In the genomic region with DNA sequence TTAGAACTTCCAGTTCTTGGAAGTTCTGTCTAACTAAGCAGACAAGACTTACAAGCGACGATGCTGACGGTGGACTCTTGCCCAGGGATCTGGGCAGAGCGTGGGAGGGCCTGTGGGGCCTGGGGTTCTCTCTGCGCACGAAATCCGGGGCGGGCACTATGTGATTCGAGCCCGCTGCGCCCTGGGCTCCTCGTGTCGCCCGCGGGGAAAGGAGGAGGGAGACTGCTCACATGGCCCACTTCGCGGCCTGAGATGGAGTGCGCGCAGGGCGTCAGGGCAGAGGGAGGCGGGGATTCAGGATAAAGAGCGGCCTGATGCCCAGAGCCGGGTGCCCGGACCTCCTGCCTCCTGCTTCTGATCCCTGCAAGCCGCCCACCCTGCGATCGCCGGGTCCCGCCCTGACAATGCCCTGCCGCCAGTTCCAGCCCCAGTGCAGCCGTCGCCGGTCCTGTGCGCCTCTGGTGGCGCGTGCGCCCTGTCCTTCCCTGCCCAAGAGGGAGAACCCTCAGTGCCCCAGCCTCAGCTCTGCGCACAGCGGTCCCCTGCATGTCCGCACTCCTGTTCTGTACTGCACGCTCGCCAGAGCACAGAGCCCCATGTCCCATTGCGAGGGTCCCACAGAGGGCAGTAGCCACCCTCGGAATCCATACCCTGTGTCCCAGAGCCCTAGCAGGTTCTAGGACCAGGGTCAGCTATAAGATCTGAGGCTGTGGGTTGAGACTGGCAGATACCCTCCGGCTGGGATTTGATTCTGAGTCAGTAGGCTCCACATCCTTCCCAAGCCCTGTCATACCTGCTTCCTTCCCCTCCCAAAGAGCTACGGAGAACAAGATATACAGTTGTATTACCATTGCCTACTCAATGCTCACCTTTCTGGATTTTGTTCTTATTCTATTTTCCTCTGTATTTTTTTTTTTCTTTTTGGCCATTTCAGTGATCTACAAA, we compare ENCODE assay signal across 8 cellular contexts.
A peak's percentile ranks its signal among the peaks of the same experiment; 100 is the strongest.
DNase-seq lines count a peak whose midpoint lies in the region; ATAC-seq, FAIRE-seq and TF ChIP-seq lines count a peak whose summit lies in the region.

No MANE protein-coding gene starts in this region.

- TF ChIP-seq RAD21 in H1 (IDR thresholded peaks at IDR 0.05 in 1 of 2, conservative IDR thresholded peaks at IDR 0.05 in 1 of 2; ENCODE audit: low read depth in 2 of 2, low read length in 2 of 2): peak; percentile 54 to 65

- H3K27ac Mint-ChIP-seq in T-helper 17 cell (no peak overlapping the region), natural killer cell (no peak overlapping the region)

- TF ChIP-seq CTCF in H1 (IDR thresholded peaks at IDR 0.05; ENCODE audit: control extremely low read depth in 1 of 3, insufficient read depth in 1 of 3, low read depth in 1 of 3, low read length in 3 of 3) (peak; percentile 25 to 59 (median 44); a peak in 3 of 4 replicates), natural killer cell (IDR thresholded peaks at IDR 0.05) (no peak), GM10248 (IDR thresholded peaks at IDR 0.05; ENCODE audit: control extremely low read depth, extremely low read depth, low read depth, missing control alignments) (no peak)

- POLR2A ChIA-PET in H1 (lab: Charles Lee; ENCODE audit: partially characterized antibody): interaction anchor here (0.8 kb wide), 1 partner anchor 100 kb away, joined by 3 read pairs; the partner anchor contains the start of gene TMEM106B
- POLR2A ChIA-PET in GM10248 (lab: Yijun Ruan, JAX): no interaction called here

- FAIRE-seq in H1 (lab: Jason Lieb, UNC): no peak

- no peak overlapping the region; the same call in 1 of the 2 replicates for H3K18ac ChIP-seq in H1 (ENCODE audit: extremely low read depth, low read length)

- H4K5ac ChIP-seq in H1 (ENCODE audit: insufficient read length, low read depth, low read length): no peak overlapping the region

- H2BK5ac ChIP-seq in H1 (ENCODE audit: low read depth, low read length): no peak overlapping the region

- peak overlapping the region; percentile 39 for H4K8ac ChIP-seq in H1 (ENCODE audit: extremely low read depth, insufficient read depth, low read length)

- no peak overlapping the region for H3K23ac ChIP-seq in H1 (ENCODE audit: insufficient read length)

- no peaks in the 10 kb centered on the region for H3K9me3 Mint-ChIP-seq in natural killer cell

- WGBS in H1 (ENCODE audit: extremely low coverage in 1 of 2, insufficient coverage in 1 of 2, insufficient read length in 1 of 2, insufficient replicate concordance in 2 of 2, low coverage in 1 of 2, low lambda C conversion rate in 2 of 2, missing lambda C conversion rate in 1 of 2), 2 experiments: 8% methylated on average over 45 of the region's 46 CpGs; no CpG with 5 or more reads in 1 of the 2 experiments

- H3K27me3 ChIP-seq in H1 (replicated peaks in 1 of 4; ENCODE audit: control insufficient read depth in 3 of 4, extremely low read depth in 1 of 4, insufficient read depth in 3 of 4, low read length in 3 of 4): peaks cover 0 to 16% (median 6%) of the 10 kb centered on the region in 4 experiments; a peak in 5 of 7 replicates

- H3K36me3 ChIP-seq in H1 (ENCODE audit: control insufficient read depth in 2 of 4, insufficient read depth in 4 of 4, low read length in 3 of 4): no peaks in the 10 kb centered on the region

- peak overlapping the region in 3 of 4 experiments; percentile 36 to 63 (median 46); a peak in 5 of 7 replicates for H3K9ac ChIP-seq in H1 (replicated peaks in 1 of 4; ENCODE audit: extremely low read depth in 1 of 4, low read depth in 3 of 4, low read length in 3 of 4)

- peak overlapping the region; percentile 30 to 57 (median 40) for H3K4me3 ChIP-seq in H1 (ENCODE audit: extremely low read depth in 1 of 4, insufficient read depth in 2 of 4, low read depth in 3 of 4, low read length in 4 of 4)

- no peak overlapping the region for H3K14ac ChIP-seq in H1 (ENCODE audit: insufficient read length)

- peak; percentile 77 for ATAC-seq in T-helper 17 cell
- ATAC-seq in natural killer cell: peak in 2 of 3 donors; percentile 18 to 44
- ATAC-seq in HG02610 (IDR thresholded peaks at IDR 0.05; ENCODE audit: unreplicated experiment): no peak
- ATAC-seq in HG02571 (IDR thresholded peaks at IDR 0.05; ENCODE audit: unreplicated experiment): no peak
- no peak for ATAC-seq in HG03571 (IDR thresholded peaks at IDR 0.05; ENCODE audit: unreplicated experiment)

- H3K79me2 ChIP-seq in H1 (ENCODE audit: control insufficient read depth in 1 of 2, insufficient read depth in 2 of 2, low read length in 2 of 2): no peaks in the 10 kb centered on the region

- no peak overlapping the region for H3K56ac ChIP-seq in H1 (replicated peaks; ENCODE audit: insufficient read length, low read depth, low read length)

- CTCF ChIA-PET in H1 (lab: Charles Lee; ENCODE audit: partially characterized antibody): interaction anchor here (0.6 to 1.5 kb wide), 10 partner anchors 9 to 383 kb away, joined by 3 to 7 read pairs (median 3); no protein-coding TSS in a partner anchor
- CTCF ChIA-PET in GM10248 (lab: Yijun Ruan, JAX): no interaction called here

- H3K9me3 ChIP-seq in T-helper 17 cell (ENCODE audit: control insufficient read depth, low read length, poor library complexity, severe bottlenecking) (no peaks in the 10 kb centered on the region), H1 (ENCODE audit: insufficient read depth in 2 of 2, low read depth in 1 of 2, low read length in 1 of 2) (no peaks in the 10 kb centered on the region)

- no peak overlapping the region for H2BK20ac ChIP-seq in H1 (ENCODE audit: low read length)

- H3K4me1 Mint-ChIP-seq in T-helper 17 cell (peaks cover 11% of the 10 kb centered on the region), natural killer cell (peaks cover 0 to 3% of the 10 kb centered on the region in 2 donors)

- no peak overlapping the region for H2BK120ac ChIP-seq in H1 (replicated peaks; ENCODE audit: low read depth, low read length)

- no peak overlapping the region for H4K91ac ChIP-seq in H1 (replicated peaks; ENCODE audit: insufficient read length, low read length)

- peak overlapping the region; percentile 62 to 85 for H3K4me2 ChIP-seq in H1 (ENCODE audit: insufficient read depth in 1 of 2, low read depth in 2 of 2, low read length in 2 of 2)

- TF ChIP-seq EP300 in H1 (IDR thresholded peaks at IDR 0.05; ENCODE audit: borderline replicate concordance in 1 of 2, low read depth in 2 of 2, low read length in 2 of 2): no peak

- no peaks in the 10 kb centered on the region for H3K4me1 ChIP-seq in H1 (replicated peaks in 1 of 4; ENCODE audit: control insufficient read depth in 3 of 4, insufficient read depth in 4 of 4, low read length in 3 of 4)

- DNase-seq in DMS53 (lab: John Stamatoyannopoulos, UW): peak; percentile 93
- no peak for DNase-seq in T-helper 17 cell
- DNase-seq in H1 (ENCODE audit: low read depth in 1 of 2, low spot score in 2 of 2): peak; percentile 39 to 83
- no peak for DNase-seq in natural killer cell
- no peak for DNase-seq in GM10248 (ENCODE audit: extremely low spot score)

- TF ChIP-seq POLR2A in H1 (IDR thresholded peaks at IDR 0.05; ENCODE audit: control extremely low read depth in 1 of 2, low read depth in 2 of 2, low read length in 2 of 2): peak in 1 of 2 experiments; percentile 58; a peak in 2 of 3 replicates

- peaks cover 5% of the 10 kb centered on the region for H3K36me3 Mint-ChIP-seq in T-helper 17 cell (ENCODE audit: low read depth)
- H3K36me3 Mint-ChIP-seq in natural killer cell: no peaks in the 10 kb centered on the region

- H4K20me1 ChIP-seq in H1 (replicated peaks in 1 of 2; ENCODE audit: control insufficient read depth in 1 of 2, insufficient read depth in 2 of 2, low read length in 2 of 2): no peaks in the 10 kb centered on the region

- no peak overlapping the region for H3K4ac ChIP-seq in H1 (replicated peaks; ENCODE audit: insufficient read length, low read depth, low read length)

- H3K27ac ChIP-seq in H1 (ENCODE audit: low read depth, low read length): no peak overlapping the region

- H3K27me3 Mint-ChIP-seq in T-helper 17 cell (peaks cover 57% of the 10 kb centered on the region), natural killer cell (ENCODE audit: low read depth in 2 of 2) (peaks cover 33 to 75% of the 10 kb centered on the region in 2 donors)

- peak overlapping the region; percentile 87 for H3K4me3 Mint-ChIP-seq in T-helper 17 cell
- H3K4me3 Mint-ChIP-seq in natural killer cell: no peak overlapping the region

- intact Hi-C loops in natural killer cell (cut with micrococcal nuclease): no loop called here

- H2AK5ac ChIP-seq in H1 (ENCODE audit: low read depth, low read length): no peak overlapping the region

- no peaks in the 10 kb centered on the region for H3K79me1 ChIP-seq in H1 (ENCODE audit: low read depth, low read length)

- H2AFZ ChIP-seq in H1 (ENCODE audit: low read length): peak overlapping the region; percentile 91

- H2BK15ac ChIP-seq in H1 (ENCODE audit: low read length): peak overlapping the region; percentile 68; the same call in 1 of the 2 replicates

- no peak overlapping the region for H2BK12ac ChIP-seq in H1 (ENCODE audit: low read depth, low read length)

- no peaks in the 10 kb centered on the region; the same call in 1 of the 2 replicates for H3K23me2 ChIP-seq in H1 (ENCODE audit: low read depth, low read length)

TF ChIP-seq in H1, 55 proteins besides CTCF, POLR2A, EP300 and RAD21 (continues in another document):
- no peak for TF ChIP-seq CBX8 (IDR thresholded peaks at IDR 0.05; ENCODE audit: borderline replicate concordance, low read depth, low read length)
- no peak for TF ChIP-seq TEAD4 (IDR thresholded peaks at IDR 0.05; ENCODE audit: low read depth, low read length)
- 0 out of 4 replicates have a peak, but pooled peaks of 1 of the 2 experiments have one; percentile 16 for TF ChIP-seq HDAC2 (IDR thresholded peaks at IDR 0.05; ENCODE audit: borderline replicate concordance in 1 of 2, low read depth in 2 of 2, low read length in 2 of 2)
- no peak; the same call in 1 of the 2 replicates for TF ChIP-seq RBBP5 (IDR thresholded peaks at IDR 0.05; ENCODE audit: borderline replicate concordance, low read depth, low read length)
- no peak for TF ChIP-seq EZH2 (IDR thresholded peaks at IDR 0.05; ENCODE audit: low read depth, low read length, severe bottlenecking)
- TF ChIP-seq GTF2F1 (IDR thresholded peaks at IDR 0.05; ENCODE audit: borderline replicate concordance, low read depth, low read length): no peak
- no peak for TF ChIP-seq SP4 (IDR thresholded peaks at IDR 0.05; ENCODE audit: low read length)
- no peak for TF ChIP-seq SAP30 (IDR thresholded peaks at IDR 0.05; ENCODE audit: insufficient read depth, insufficient replicate concordance, low read length)
- peak; percentile 47 for TF ChIP-seq RNF2 (IDR thresholded peaks at IDR 0.05; ENCODE audit: borderline replicate concordance, low read depth, low read length, missing control alignments, poor library complexity, severe bottlenecking)
- no peak for TF ChIP-seq TCF12 (IDR thresholded peaks at IDR 0.05; ENCODE audit: low read depth, low read length)
- TF ChIP-seq KDM4A (IDR thresholded peaks at IDR 0.05; ENCODE audit: low read depth, low read length, severe bottlenecking): peak; percentile 84
- TF ChIP-seq KDM5A (IDR thresholded peaks at IDR 0.05; ENCODE audit: low read length): no peak

Comparison
In these comparisons a context has a peak if more than half of its experiments do, and no peak if none do; other contexts are left out.
1. DNase-seq: peak in DMS53 (single experiment) and H1 (2 of 2); none in T-helper 17 cell (0 of 3), natural killer cell (single experiment) and GM10248 (single experiment).
2. ATAC-seq: peak in T-helper 17 cell (single experiment) and natural killer cell (2 of 3); none in HG02610 (single experiment), HG02571 (single experiment) and HG03571 (single experiment).
3. CTCF ChIP-seq: peak in H1 (3 of 3); none in natural killer cell (single experiment) and GM10248 (single experiment).